In genomic region chr9:111036946-111037743, GRCh38 we compare ENCODE assay signal across 8 cellular contexts. TPM values are rescaled to one million over a fixed set of nuclear protein-coding genes. Genes with fewer than 3 reads are reported as not detected.
DNase-seq lines count a peak whose midpoint lies in the region; ATAC-seq and TF ChIP-seq lines count a peak whose summit lies in the region.

No MANE protein-coding gene starts in this region.

- H3K9me3 ChIP-seq in PC-3 (ENCODE audit: low read length), result no peaks in the 10 kb centered on the region
- H3K9me3 ChIP-seq in fibroblast of lung (ENCODE audit: control insufficient read depth, insufficient read depth, low read depth, low read length), result no peaks in the 10 kb centered on the region
- no peaks in the 10 kb centered on the region for H3K9me3 ChIP-seq in neural progenitor cell (ENCODE audit: low read depth)

- BruUV-seq in PC-3 (replicated peaks; lab: Mats Ljungman, UMichigan), result no TSS peak

- H2AFZ ChIP-seq in PC-3 (ENCODE audit: low read length) (peak overlapping the region; percentile 51), fibroblast of lung (ENCODE audit: low read length) (no peak overlapping the region), neural progenitor cell (replicated peaks) (peak overlapping the region; percentile 91)

- peaks cover 13% of the 10 kb centered on the region for H3K27me3 Mint-ChIP-seq in neural progenitor cell (ENCODE audit: insufficient read depth, low read depth)

- H3K4me2 ChIP-seq in PC-3 (ENCODE audit: low read length) (peak overlapping the region; percentile 92), fibroblast of lung (ENCODE audit: extremely low read depth, insufficient read depth, low read length) (peak overlapping the region; percentile 93), neural progenitor cell (peak overlapping the region; percentile 86)

- H3K9ac ChIP-seq in PC-3 (ENCODE audit: low read length) (peak overlapping the region; percentile 89), fibroblast of lung (ENCODE audit: insufficient read depth, low read length) (peak overlapping the region; percentile 77), neural progenitor cell (peak overlapping the region; percentile 55)

- no peaks in the 10 kb centered on the region for H3F3A ChIP-seq in PC-3 (ENCODE audit: low read length, unreplicated experiment)
- H3F3A ChIP-seq in neural progenitor cell (ENCODE audit: low read depth), result peaks cover 27% of the 10 kb centered on the region

- TF ChIP-seq CTCF in PC-3 (conservative IDR thresholded peaks at IDR 0.05; ENCODE audit: low read depth, low read length), result no peak
- no peak for TF ChIP-seq CTCF in fibroblast of lung (conservative IDR thresholded peaks at IDR 0.05 in 1 of 2, IDR thresholded peaks at IDR 0.05 in 1 of 2; ENCODE audit: low read depth in 1 of 2, low read length in 2 of 2)
- no peak for TF ChIP-seq CTCF in neural progenitor cell (IDR thresholded peaks at IDR 0.05)

- peaks cover 10% of the 10 kb centered on the region; the same call in 1 of the 2 replicates for H3K36me3 ChIP-seq in PC-3 (ENCODE audit: low read depth, low read length)
- no peaks in the 10 kb centered on the region for H3K36me3 ChIP-seq in fibroblast of lung (ENCODE audit: control insufficient read depth, insufficient read depth, low read length)
- H3K36me3 ChIP-seq in neural progenitor cell, result no peaks in the 10 kb centered on the region

- CTCF ChIA-PET in PC-3 (lab: Charles Lee), result no interaction called here

- ATAC-seq in PC-3 (no peak; the same call in 1 of the 2 replicates), HG03108 (IDR thresholded peaks at IDR 0.05; ENCODE audit: unreplicated experiment) (no peak)

- H4K20me1 ChIP-seq in PC-3 (ENCODE audit: low read length) (no peaks in the 10 kb centered on the region), fibroblast of lung (ENCODE audit: control insufficient read depth, extremely low read depth, insufficient read depth, low read length) (no peaks in the 10 kb centered on the region), neural progenitor cell (ENCODE audit: low read depth) (peaks cover 39% of the 10 kb centered on the region)

- no peaks in the 10 kb centered on the region for H3K9me2 ChIP-seq in PC-3 (replicated peaks; ENCODE audit: low read length)

- H3K4me1 Mint-ChIP-seq in neural progenitor cell, result peaks cover 24% of the 10 kb centered on the region

- intact Hi-C loops in PC-3 (cut with micrococcal nuclease), result loop anchor here (2.0 to 5.0 kb wide), 5 partner anchors 125 to 400 kb away; no protein-coding TSS in a partner anchor

- peak overlapping the region; percentile 66 for H3K27ac ChIP-seq in PC-3 (ENCODE audit: low read length)
- H3K27ac ChIP-seq in fibroblast of lung (ENCODE audit: insufficient read depth, low read length), result peak overlapping the region; percentile 66
- no peak overlapping the region for H3K27ac ChIP-seq in neural progenitor cell

- H3K4me3 Mint-ChIP-seq in neural progenitor cell, result peak overlapping the region; percentile 88

- peak overlapping the region; percentile 83 for H3K4me3 ChIP-seq in PC-3 (ENCODE audit: low read length)
- peak overlapping the region; percentile 52 to 94 (median 72) for H3K4me3 ChIP-seq in fibroblast of lung (replicated peaks in 1 of 4; ENCODE audit: control extremely low read depth in 1 of 4, insufficient read depth in 1 of 4, low read depth in 3 of 4, low read length in 4 of 4)
- H3K4me3 ChIP-seq in neural progenitor cell, result peak overlapping the region; percentile 98

- peaks cover under 1% of the 10 kb centered on the region for H3K9me3 Mint-ChIP-seq in neural progenitor cell

- H3K4me1 ChIP-seq in PC-3 (ENCODE audit: insufficient read depth, low read length) (peaks cover 42% of the 10 kb centered on the region), fibroblast of lung (ENCODE audit: control insufficient read depth, extremely low read depth, insufficient read depth, low read length) (peaks cover 10% of the 10 kb centered on the region), neural progenitor cell (peaks cover 19% of the 10 kb centered on the region)

- peak; percentile 37 for DNase-seq in EL
- peak; percentile 29 for DNase-seq in PC-3
- DNase-seq in fibroblast of lung (ENCODE audit: low read depth in 2 of 2), result peak; percentile 54 to 58
- peak; percentile 61 for DNase-seq in neural progenitor cell (ENCODE audit: low spot score)
- no peak for DNase-seq in A172 (ENCODE audit: low spot score)
- DNase-seq in DMS114 treated with DMSO at 0.1 percent for 48 hours (lab: John Stamatoyannopoulos, UW; ENCODE audit: unreplicated experiment), result no peak
- no peak for DNase-seq in NCI-H1436 treated with DMSO at 0.1 percent for 48 hours (lab: John Stamatoyannopoulos, UW)

- POLR2A ChIA-PET in PC-3 (lab: Charles Lee; ENCODE audit: unreplicated experiment), result no interaction called here

- peaks cover 75% of the 10 kb centered on the region for H3K79me2 ChIP-seq in PC-3 (ENCODE audit: low read length)
- H3K79me2 ChIP-seq in fibroblast of lung (ENCODE audit: control insufficient read depth, insufficient read depth, low read length), result peaks cover 62% of the 10 kb centered on the region
- peaks cover 56% of the 10 kb centered on the region for H3K79me2 ChIP-seq in neural progenitor cell (ENCODE audit: low read depth)

- peak overlapping the region; percentile 32 for H3K27ac Mint-ChIP-seq in neural progenitor cell

- H3K36me3 Mint-ChIP-seq in neural progenitor cell, result peaks cover 4% of the 10 kb centered on the region

- H3K27me3 ChIP-seq in PC-3 (ENCODE audit: low read length) (no peaks in the 10 kb centered on the region), fibroblast of lung (ENCODE audit: control insufficient read depth, insufficient read depth, low read length) (no peaks in the 10 kb centered on the region), neural progenitor cell (peaks cover 22% of the 10 kb centered on the region)

RNA-seq across cellular contexts. Expression of gene LPAR1, which starts 1.1 kb away (rescaled TPM):
- total RNA-seq in PC-3 (2014; rRNA removed) (67.9 and 75.0 TPM in 2 replicates), fibroblast of lung (146 and 222 TPM in 2 replicates), neural progenitor cell (ENCODE audit: low replicate concordance) (30.3 and 36.0 TPM in 2 replicates)
- 240 and 378 TPM in 2 replicates for polyA plus RNA-seq in fibroblast of lung
- 135 and 195 TPM in 2 replicates for polyA plus RNA-seq in fibroblast of lung (2012)
- polyA minus RNA-seq in fibroblast of lung (ENCODE audit: low replicate concordance), result 375 and 593 TPM in 2 replicates
- 3.7 and 5.4 TPM in 2 replicates for total RNA-seq in A172 (2014; rRNA removed; shearing (Covaris generic))

Comparison
In these comparisons a context has a peak if more than half of its experiments do, and no peak if none do; other contexts are left out.
1. DNase-seq: peak in EL (single experiment), PC-3 (single experiment), fibroblast of lung (2 of 2) and neural progenitor cell (single experiment); none in A172 (single experiment), DMS114 treated with DMSO at 0.1 percent for 48 hours (single experiment) and NCI-H1436 treated with DMSO at 0.1 percent for 48 hours (single experiment).
2. Peak in every context shown above with its lines, with median percentiles within 50 percentile points of each other: H3K4me2 ChIP-seq, H3K4me3 ChIP-seq and H3K9ac ChIP-seq.